2 cellular contexts compared by ENCODE assay signal in genomic region chr16:75309156-75309555, GRCh38.
TF ChIP-seq lines count a peak whose summit lies in the region.

No MANE protein-coding gene starts in this region.

TF ChIP-seq in A549, 52 proteins besides CTCF, POLR2A, EP300 and RAD21:
- TF ChIP-seq ELK1 (IDR thresholded peaks at IDR 0.05; ENCODE audit: low read depth, low read length) = no peak
- no peak for TF ChIP-seq ZNF302 (CRISPR knock-in tag; IDR thresholded peaks at IDR 0.05)
- TF ChIP-seq E2F6 (IDR thresholded peaks at IDR 0.05; ENCODE audit: borderline replicate concordance, low read depth) = no peak
- TF ChIP-seq FOSB (CRISPR knock-in tag; IDR thresholded peaks at IDR 0.05) = no peak
- no peak for TF ChIP-seq BHLHE40 (IDR thresholded peaks at IDR 0.05; ENCODE audit: low read depth, low read length)
- no peak for TF ChIP-seq JUN (IDR thresholded peaks at IDR 0.05)
- no peak for TF ChIP-seq NFE2L2 (conservative IDR thresholded peaks at IDR 0.05; ENCODE audit: low read length)
- TF ChIP-seq HMGXB4 (CRISPR knock-in tag; IDR thresholded peaks at IDR 0.05; ENCODE audit: borderline replicate concordance) = no peak
- no peak for TF ChIP-seq KDM5A (IDR thresholded peaks at IDR 0.05)
- no peak for TF ChIP-seq CBX8 (IDR thresholded peaks at IDR 0.05)
- no peak for TF ChIP-seq SREBF2 (IDR thresholded peaks at IDR 0.05)
- no peak for TF ChIP-seq RNF2 (IDR thresholded peaks at IDR 0.05; ENCODE audit: borderline replicate concordance, low read depth)
- TF ChIP-seq MYC (IDR thresholded peaks at IDR 0.05; ENCODE audit: borderline replicate concordance, low read length) = no peak
- TF ChIP-seq CBX2 (IDR thresholded peaks at IDR 0.05; ENCODE audit: borderline replicate concordance, low read depth) = no peak
- TF ChIP-seq HOXB5 (CRISPR knock-in tag; IDR thresholded peaks at IDR 0.05) = no peak
- TF ChIP-seq HEYL (CRISPR knock-in tag; IDR thresholded peaks at IDR 0.05) = no peak
- no peak for TF ChIP-seq BCL3 (IDR thresholded peaks at IDR 0.05)
- no peak for TF ChIP-seq TP53 (CRISPR knock-in tag; IDR thresholded peaks at IDR 0.05)

TF ChIP-seq in GM23338, 12 proteins besides CTCF, POLR2A, EP300 and RAD21 (continued from another document):
- TF ChIP-seq ZNF462 (CRISPR knock-in tag; IDR thresholded peaks at IDR 0.05) (no peak), STAT1 (IDR thresholded peaks at IDR 0.05; ENCODE audit: unreplicated experiment) (no peak), REST (IDR thresholded peaks at IDR 0.05; ENCODE audit: unreplicated experiment) (no peak), ZNF114 (CRISPR knock-in tag; IDR thresholded peaks at IDR 0.05) (no peak), CREB1 (CRISPR knock-in tag; IDR thresholded peaks at IDR 0.05; ENCODE audit: low read depth) (no peak)
